In genomic region chr6:83592770-83593394, GRCh38 we compare ENCODE assay signal across 8 cellular contexts.
DNase-seq lines count a peak whose midpoint lies in the region; ATAC-seq and TF ChIP-seq lines count a peak whose summit lies in the region.

No MANE protein-coding gene starts in this region.

- 72% methylated on average over 2 of the region's 2 CpGs for WGBS in liver

- no peaks in the 10 kb centered on the region for H3K79me2 ChIP-seq in SU-DHL-6 (ENCODE audit: insufficient read depth, low read length)

- H3K4me1 ChIP-seq in liver (ENCODE audit: control insufficient read depth in 4 of 4, insufficient read depth in 4 of 4, low read length in 3 of 4): no peaks in the 10 kb centered on the region

- no peaks in the 10 kb centered on the region for H3K9me2 ChIP-seq in SU-DHL-6 (replicated peaks; ENCODE audit: insufficient read depth, low read length)

- TF ChIP-seq CTCF in GM10266 (IDR thresholded peaks at IDR 0.05; ENCODE audit: control insufficient read depth, insufficient read depth, low read depth, missing control alignments): peak; percentile 67
- peak; percentile 43 for TF ChIP-seq CTCF in SU-DHL-6 (IDR thresholded peaks at IDR 0.05; ENCODE audit: insufficient read depth, low read length, poor library complexity, severe bottlenecking)
- TF ChIP-seq CTCF in liver (IDR thresholded peaks at IDR 0.05; ENCODE audit: low read depth, low read length, missing input control): peak; percentile 11

- H3K9me3 ChIP-seq in SU-DHL-6 (ENCODE audit: insufficient read depth, low read length): no peaks in the 10 kb centered on the region
- H3K9me3 ChIP-seq in liver (ENCODE audit: control insufficient read depth in 4 of 4, low read length in 3 of 4): no peaks in the 10 kb centered on the region

- H3K9ac ChIP-seq in SU-DHL-6 (ENCODE audit: low read length) (no peak overlapping the region), liver (ENCODE audit: low read depth in 1 of 2, low read length in 2 of 2) (no peak overlapping the region)

- H3K27me3 ChIP-seq in SU-DHL-6 (ENCODE audit: low read length): no peaks in the 10 kb centered on the region
- H3K27me3 ChIP-seq in liver (ENCODE audit: control insufficient read depth in 4 of 4, insufficient read depth in 4 of 4, low read length in 3 of 4): no peaks in the 10 kb centered on the region

- peak; percentile 96 for ATAC-seq in GM21447 (IDR thresholded peaks at IDR 0.05; ENCODE audit: unreplicated experiment)
- ATAC-seq in HG03520 (IDR thresholded peaks at IDR 0.05; ENCODE audit: unreplicated experiment): peak; percentile 100

- no peak overlapping the region for H2AFZ ChIP-seq in SU-DHL-6 (ENCODE audit: low read depth, low read length, severe bottlenecking)

- no peaks in the 10 kb centered on the region for H3K36me3 ChIP-seq in SU-DHL-6 (ENCODE audit: low read length)
- no peaks in the 10 kb centered on the region for H3K36me3 ChIP-seq in liver (ENCODE audit: control insufficient read depth in 4 of 4, insufficient read depth in 3 of 4, low read depth in 1 of 4, low read length in 3 of 4)

- peak in 1 of 2 donors; percentile 40 for TF ChIP-seq RAD21 in liver (IDR thresholded peaks at IDR 0.05)

- H3K27ac ChIP-seq in SU-DHL-6 (ENCODE audit: low read depth, low read length) (no peak overlapping the region), liver (ENCODE audit: low read depth in 1 of 2, low read length in 2 of 2) (no peak overlapping the region)

- H3K4me3 ChIP-seq in SU-DHL-6 (ENCODE audit: insufficient read depth, low read length, poor library complexity, severe bottlenecking): no peak overlapping the region
- no peak overlapping the region for H3K4me3 ChIP-seq in liver (ENCODE audit: low read depth in 1 of 3, low read length in 3 of 3)

- peak overlapping the region; percentile 26 for H3K4me2 ChIP-seq in SU-DHL-6 (ENCODE audit: low read depth, low read length, poor library complexity, severe bottlenecking)

- H4K20me1 ChIP-seq in SU-DHL-6 (ENCODE audit: low read depth, low read length): no peaks in the 10 kb centered on the region

- DNase-seq in GM10266 (ENCODE audit: extremely low spot score) (peak; percentile 27), NCI-H2227 (lab: John Stamatoyannopoulos, UW; ENCODE audit: unreplicated experiment) (no peak)
- no peak for DNase-seq in NK-92 treated with Interleukin-12 subunit alpha and Interleukin-12 subunit beta, amount 100 ng/mL, for 24 hours (lab: John Stamatoyannopoulos, UW)
- no peak for DNase-seq in stimulated activated CD4-positive, alpha-beta T cell treated with anti-CD3 and anti-CD28 coated beads, Interleukin-4, amount 100 ng/mL, for 4 hours

- no peaks in the 10 kb centered on the region for H3F3A ChIP-seq in SU-DHL-6 (ENCODE audit: insufficient read depth)

TF ChIP-seq in liver, 16 proteins besides CTCF, POLR2A, EP300 and RAD21:
- TF ChIP-seq, protein P1, sequence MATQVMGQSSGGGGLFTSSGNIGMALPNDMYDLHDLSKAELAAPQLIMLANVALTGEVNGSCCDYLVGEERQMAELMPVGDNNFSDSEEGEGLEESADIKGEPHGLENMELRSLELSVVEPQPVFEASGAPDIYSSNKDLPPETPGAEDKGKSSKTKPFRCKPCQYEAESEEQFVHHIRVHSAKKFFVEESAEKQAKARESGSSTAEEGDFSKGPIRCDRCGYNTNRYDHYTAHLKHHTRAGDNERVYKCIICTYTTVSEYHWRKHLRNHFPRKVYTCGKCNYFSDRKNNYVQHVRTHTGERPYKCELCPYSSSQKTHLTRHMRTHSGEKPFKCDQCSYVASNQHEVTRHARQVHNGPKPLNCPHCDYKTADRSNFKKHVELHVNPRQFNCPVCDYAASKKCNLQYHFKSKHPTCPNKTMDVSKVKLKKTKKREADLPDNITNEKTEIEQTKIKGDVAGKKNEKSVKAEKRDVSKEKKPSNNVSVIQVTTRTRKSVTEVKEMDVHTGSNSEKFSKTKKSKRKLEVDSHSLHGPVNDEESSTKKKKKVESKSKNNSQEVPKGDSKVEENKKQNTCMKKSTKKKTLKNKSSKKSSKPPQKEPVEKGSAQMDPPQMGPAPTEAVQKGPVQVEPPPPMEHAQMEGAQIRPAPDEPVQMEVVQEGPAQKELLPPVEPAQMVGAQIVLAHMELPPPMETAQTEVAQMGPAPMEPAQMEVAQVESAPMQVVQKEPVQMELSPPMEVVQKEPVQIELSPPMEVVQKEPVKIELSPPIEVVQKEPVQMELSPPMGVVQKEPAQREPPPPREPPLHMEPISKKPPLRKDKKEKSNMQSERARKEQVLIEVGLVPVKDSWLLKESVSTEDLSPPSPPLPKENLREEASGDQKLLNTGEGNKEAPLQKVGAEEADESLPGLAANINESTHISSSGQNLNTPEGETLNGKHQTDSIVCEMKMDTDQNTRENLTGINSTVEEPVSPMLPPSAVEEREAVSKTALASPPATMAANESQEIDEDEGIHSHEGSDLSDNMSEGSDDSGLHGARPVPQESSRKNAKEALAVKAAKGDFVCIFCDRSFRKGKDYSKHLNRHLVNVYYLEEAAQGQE (IDR thresholded peaks at IDR 0.05): no peak
- TF ChIP-seq SP1 (IDR thresholded peaks at IDR 0.05) (no peak), GABPA (IDR thresholded peaks at IDR 0.05 in 1 of 2, conservative IDR thresholded peaks at IDR 0.05 in 1 of 2) (no peak), EGR1 (IDR thresholded peaks at IDR 0.05; ENCODE audit: low read depth in 2 of 2) (no peak), HNF4A (conservative IDR thresholded peaks at IDR 0.05) (no peak), FOXA2 (IDR thresholded peaks at IDR 0.05) (no peak), JUND (IDR thresholded peaks at IDR 0.05) (no peak), HNF4G (IDR thresholded peaks at IDR 0.05) (no peak), YY1 (IDR thresholded peaks at IDR 0.05) (no peak)
- TF ChIP-seq, protein P2, sequence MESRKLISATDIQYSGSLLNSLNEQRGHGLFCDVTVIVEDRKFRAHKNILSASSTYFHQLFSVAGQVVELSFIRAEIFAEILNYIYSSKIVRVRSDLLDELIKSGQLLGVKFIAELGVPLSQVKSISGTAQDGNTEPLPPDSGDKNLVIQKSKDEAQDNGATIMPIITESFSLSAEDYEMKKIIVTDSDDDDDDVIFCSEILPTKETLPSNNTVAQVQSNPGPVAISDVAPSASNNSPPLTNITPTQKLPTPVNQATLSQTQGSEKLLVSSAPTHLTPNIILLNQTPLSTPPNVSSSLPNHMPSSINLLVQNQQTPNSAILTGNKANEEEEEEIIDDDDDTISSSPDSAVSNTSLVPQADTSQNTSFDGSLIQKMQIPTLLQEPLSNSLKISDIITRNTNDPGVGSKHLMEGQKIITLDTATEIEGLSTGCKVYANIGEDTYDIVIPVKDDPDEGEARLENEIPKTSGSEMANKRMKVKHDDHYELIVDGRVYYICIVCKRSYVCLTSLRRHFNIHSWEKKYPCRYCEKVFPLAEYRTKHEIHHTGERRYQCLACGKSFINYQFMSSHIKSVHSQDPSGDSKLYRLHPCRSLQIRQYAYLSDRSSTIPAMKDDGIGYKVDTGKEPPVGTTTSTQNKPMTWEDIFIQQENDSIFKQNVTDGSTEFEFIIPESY (IDR thresholded peaks at IDR 0.05): no peak

Comparison
In these comparisons a context has a peak if more than half of its experiments do, and no peak if none do; other contexts are left out.
1. CTCF ChIP-seq: peak in every context shown above with its lines; median percentile 67 in GM10266; 43 in SU-DHL-6; 11 in liver.